In the genomic region with DNA sequence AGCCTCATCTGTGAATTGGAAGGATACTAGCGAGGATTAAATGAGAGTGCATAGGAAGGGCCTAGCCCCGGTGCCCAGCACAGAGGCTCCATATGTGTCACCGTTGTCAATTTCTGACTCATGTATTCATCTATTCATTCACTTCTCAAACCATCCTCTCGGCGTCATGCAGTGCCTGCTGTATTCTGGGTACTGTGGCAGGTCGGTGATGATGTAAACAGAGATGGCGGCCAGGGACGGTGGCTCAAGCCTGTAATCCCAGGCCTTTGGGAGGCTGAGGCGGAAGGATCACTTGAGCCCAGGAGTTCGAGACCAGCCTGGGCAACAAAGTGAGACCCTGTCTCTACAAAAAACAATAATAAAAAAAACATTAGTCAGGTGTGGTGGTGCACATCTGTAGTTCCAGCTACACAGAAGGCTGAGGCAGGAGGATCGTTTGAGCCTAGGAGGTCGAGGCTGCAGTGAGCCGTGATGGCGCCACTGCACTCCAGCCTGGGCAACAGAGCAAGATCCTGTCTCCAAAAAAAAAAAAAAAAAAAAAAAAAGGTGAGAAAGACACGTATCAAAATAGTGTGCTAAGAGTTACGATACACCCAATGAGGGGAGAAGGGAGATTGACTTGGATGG, we compare ENCODE assay signal across 8 cellular contexts. TPM values are rescaled to one million over a fixed set of nuclear protein-coding genes. Genes with fewer than 3 reads are reported as not detected.
DNase-seq lines count a peak whose midpoint lies in the region; ATAC-seq and TF ChIP-seq lines count a peak whose summit lies in the region.

No MANE protein-coding gene starts in this region.

- DNase-seq in AG04449 (ENCODE audit: low read depth, low spot score) (no peak), RPMI7951 (ENCODE audit: low read depth) (peak; percentile 54), dorsolateral prefrontal cortex (no peak), A673 (ENCODE audit: low spot score) (no peak), NCI-H345 treated with DMSO at 0.1 percent for 48 hours (lab: John Stamatoyannopoulos, UW; ENCODE audit: unreplicated experiment) (no peak), testis (no peak)

- H3K27ac ChIP-seq in dorsolateral prefrontal cortex: peak overlapping the region in 53 of 59 donors; percentile 0 to 85 (median 63)
- H3K27ac ChIP-seq in A673 (ENCODE audit: low read depth, low read length, poor library complexity, severe bottlenecking): no peak overlapping the region
- H3K27ac ChIP-seq in testis: no peak overlapping the region

- H3K27me3 ChIP-seq in dorsolateral prefrontal cortex: peaks cover 0 to 29% (median 4%) of the 10 kb centered on the region in 45 donors
- no peaks in the 10 kb centered on the region for H3K27me3 ChIP-seq in A673 (replicated peaks; ENCODE audit: insufficient read depth, low read depth, low read length, poor library complexity)
- H3K27me3 ChIP-seq in testis: no peaks in the 10 kb centered on the region

- POLR2A ChIA-PET in AG04449 (lab: Yijun Ruan, JAX) (no interaction called here), A673 (lab: Charles Lee; ENCODE audit: low non-redundant PET) (no interaction called here)

- H3K36me3 ChIP-seq in A673 (ENCODE audit: insufficient read depth, low read length, poor library complexity, severe bottlenecking) (no peaks in the 10 kb centered on the region), testis (ENCODE audit: low read depth, missing control alignments) (no peaks in the 10 kb centered on the region)

- H3K4me1 ChIP-seq in A673 (ENCODE audit: insufficient read depth, low read length, poor library complexity, severe bottlenecking) (peaks cover 6% of the 10 kb centered on the region), testis (peaks cover 20% of the 10 kb centered on the region)

- WGBS in testis, 2 donors: 43 to 58% methylated on average over 16 of the region's 16 CpGs

- BruUV-seq in A673 (replicated peaks; lab: Mats Ljungman, UMichigan): no TSS peak

- ATAC-seq in GM21619 (IDR thresholded peaks at IDR 0.05; ENCODE audit: unreplicated experiment) (peak; percentile 45), HG02938 (IDR thresholded peaks at IDR 0.05; ENCODE audit: unreplicated experiment) (no peak)

- no peaks in the 10 kb centered on the region for H3K9me3 ChIP-seq in A673 (ENCODE audit: low read depth, low read length, poor library complexity, severe bottlenecking)
- H3K9me3 ChIP-seq in testis: no peaks in the 10 kb centered on the region

- peak overlapping the region; percentile 8; the same call in 1 of the 2 replicates for H3K4me3 ChIP-seq in AG04449 (ENCODE audit: low read depth, low read length)
- peak overlapping the region in 31 of 59 donors; percentile 0 to 45 (median 24) for H3K4me3 ChIP-seq in dorsolateral prefrontal cortex
- no peak overlapping the region for H3K4me3 ChIP-seq in A673 (ENCODE audit: low read depth, low read length, poor library complexity, severe bottlenecking)
- peak overlapping the region in 1 of 2 donors; percentile 12 for H3K4me3 ChIP-seq in testis

- CTCF ChIA-PET in AG04449 (lab: Yijun Ruan, JAX): interaction anchor here (0.9 to 23.4 kb wide), 48 partner anchors 10 to 416 kb away, joined by 3 to 822 read pairs (median 9); a partner anchor contains a TSS
- CTCF ChIA-PET in A673 (lab: Charles Lee): interaction anchor here (0.7 to 1.5 kb wide), 6 partner anchors 9 to 640 kb away, joined by 4 to 8 read pairs (median 6); no protein-coding TSS in a partner anchor

- intact Hi-C loops in dorsolateral prefrontal cortex (cut with DNase I): loop anchor here (1.0 to 5.0 kb wide), 7 partner anchors 50 to 132 kb away; a partner anchor contains a TSS
- intact Hi-C loops in A673 (cut with micrococcal nuclease; ENCODE audit: unreplicated experiment): loop anchor here (1.0 to 5.0 kb wide), 2 partner anchors 74 to 130 kb away; no protein-coding TSS in a partner anchor
- intact Hi-C loops in testis (cut with DNase I; ENCODE audit: low total_unique reads): no loop called here

- TF ChIP-seq CTCF in AG04449 (IDR thresholded peaks at IDR 0.05; ENCODE audit: insufficient read depth, low read length, missing control alignments): no peak
- no peak for TF ChIP-seq CTCF in dorsolateral prefrontal cortex (IDR thresholded peaks at IDR 0.05 in 54 of 56, conservative IDR thresholded peaks at IDR 0.05 in 2 of 56; ENCODE audit: low read depth in 1 of 56, partially characterized antibody in 56 of 56)
- TF ChIP-seq CTCF in A673 (conservative IDR thresholded peaks at IDR 0.05; ENCODE audit: low read depth, low read length): no peak
- TF ChIP-seq CTCF in testis (IDR thresholded peaks at IDR 0.05): no peak

- no peak for TF ChIP-seq POLR2A in testis (IDR thresholded peaks at IDR 0.05)

RNA-seq across cellular contexts. Expression of a gene that starts 4.3 kb away (rescaled TPM):
- 0.48 TPM in 1 of 2 replicates, not detected in the other for total RNA-seq in RPMI7951 (2014; rRNA removed; shearing (Covaris generic))
- total RNA-seq in dorsolateral prefrontal cortex (100 to 1,000 TPM in 119 of 120 experiments, 10 to 100 TPM in 1; 65.3 to 449 (median 214) TPM), A673 (2021) (8.2 and 11.7 TPM in 2 replicates), testis (10 to 100 TPM; 22.4 to 24.3 TPM)
- polyA plus RNA-seq in testis (ENCODE audit: insufficient read depth, low read depth, low replicate concordance): 63.1 TPM

RNA-seq across cellular contexts. Expression of a gene that starts 14.5 kb away (rescaled TPM):
- total RNA-seq in RPMI7951 (2014; rRNA removed; shearing (Covaris generic)): 24.4 and 26.0 TPM in 2 replicates
- total RNA-seq in dorsolateral prefrontal cortex (100 to 1,000 TPM in 9 of 120 experiments, 10 to 100 TPM in 111; 45.7 to 129 (median 71.4) TPM), A673 (2021) (21.3 and 31.4 TPM in 2 replicates), testis (100 to 1,000 TPM; 265 to 352 TPM)
- polyA plus RNA-seq in testis (ENCODE audit: insufficient read depth, low read depth, low replicate concordance): 102 TPM

RNA-seq across cellular contexts. Expression of a gene that starts 14.8 kb away (rescaled TPM):
- total RNA-seq in RPMI7951 (2014; rRNA removed; shearing (Covaris generic)): not detected in 2 replicates
- total RNA-seq in dorsolateral prefrontal cortex (10 to 100 TPM; 10.6 to 60.3 (median 39.0) TPM), A673 (2021) (not detected in 2 replicates), testis (under 1 TPM in 1 of 2 donors, not detected in 1; 0.19 TPM)
- not detected for polyA plus RNA-seq in testis (ENCODE audit: insufficient read depth, low read depth, low replicate concordance)

RNA-seq across cellular contexts. Expression of a gene that starts 42.7 kb away (rescaled TPM):
- 0.24 and 0.39 TPM in 2 replicates for total RNA-seq in RPMI7951 (2014; rRNA removed; shearing (Covaris generic))
- 10 to 100 TPM in 8 of 120 experiments, 1 to 10 TPM in 112; 1.6 to 14.9 (median 4.8) TPM for total RNA-seq in dorsolateral prefrontal cortex
- 0.54 and 0.79 TPM in 2 replicates for total RNA-seq in A673 (2021)
- total RNA-seq in testis: 1 to 10 TPM; 3.0 to 6.0 TPM
- polyA plus RNA-seq in testis (ENCODE audit: insufficient read depth, low read depth, low replicate concordance): 49.8 TPM

RNA-seq across cellular contexts. Expression of a gene that starts 45.8 kb away (rescaled TPM):
- 0.68 TPM in 1 of 2 replicates, not detected in the other for total RNA-seq in RPMI7951 (2014; rRNA removed; shearing (Covaris generic))
- 10 to 100 TPM in 15 of 120 experiments, 1 to 10 TPM in 105; 1.4 to 15.3 (median 6.7) TPM for total RNA-seq in dorsolateral prefrontal cortex
- total RNA-seq in A673 (2021): not detected in 2 replicates
- 1 to 10 TPM; 2.6 to 2.7 TPM for total RNA-seq in testis
- 2.9 TPM for polyA plus RNA-seq in testis (ENCODE audit: insufficient read depth, low read depth, low replicate concordance)

Comparison
In these comparisons a context has a peak if more than half of its experiments do, and no peak if none do; other contexts are left out.
1. H3K27ac ChIP-seq: peak in dorsolateral prefrontal cortex (53 of 59); none in A673 (single experiment) and testis (0 of 2).
2. RNA of a gene that starts 14.8 kb away (total RNA-seq): 10.6 to 60.3 TPM in dorsolateral prefrontal cortex; 0.19 TPM in testis, not detected in RPMI7951 and not detected in A673; every median in the first group is over 4 times any median in the second.